ENCODE assay signal across 2 cellular contexts in the genomic region with DNA sequence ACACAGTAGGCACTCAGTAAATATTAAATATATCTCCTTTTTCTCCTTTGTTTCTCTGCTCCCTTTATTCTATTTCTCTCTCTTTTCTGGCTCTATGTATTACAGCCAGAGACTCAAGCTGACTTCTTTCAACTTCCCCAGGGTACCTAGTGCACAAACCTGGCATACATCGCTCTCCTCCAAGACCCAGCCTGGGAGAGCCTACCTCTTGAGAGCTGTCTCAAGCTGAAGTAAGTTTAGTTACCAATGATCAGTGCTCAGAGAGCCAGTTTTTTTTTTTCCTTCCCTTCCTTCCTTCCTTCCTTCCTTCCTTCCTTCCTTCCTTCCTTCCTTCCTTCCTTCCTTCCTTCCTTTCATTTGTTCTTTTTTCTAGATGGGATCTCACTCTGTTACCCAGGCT.
TF ChIP-seq lines count a peak whose summit lies in the region.

No MANE protein-coding gene starts in this region.

TF ChIP-seq in HEK293, 187 proteins besides CTCF, POLR2A, EP300 and RAD21:
- TF ChIP-seq ZNF366 (tag by site-specific recombination; conservative IDR thresholded peaks at IDR 0.05) (peak; percentile 87), IKZF3 (tag by site-specific recombination; IDR thresholded peaks at IDR 0.05) (no peak), ZNF324 (tag by site-specific recombination; IDR thresholded peaks at IDR 0.05) (no peak), ZNF677 (tag by site-specific recombination; IDR thresholded peaks at IDR 0.05) (no peak)
- TF ChIP-seq, protein P1, sequence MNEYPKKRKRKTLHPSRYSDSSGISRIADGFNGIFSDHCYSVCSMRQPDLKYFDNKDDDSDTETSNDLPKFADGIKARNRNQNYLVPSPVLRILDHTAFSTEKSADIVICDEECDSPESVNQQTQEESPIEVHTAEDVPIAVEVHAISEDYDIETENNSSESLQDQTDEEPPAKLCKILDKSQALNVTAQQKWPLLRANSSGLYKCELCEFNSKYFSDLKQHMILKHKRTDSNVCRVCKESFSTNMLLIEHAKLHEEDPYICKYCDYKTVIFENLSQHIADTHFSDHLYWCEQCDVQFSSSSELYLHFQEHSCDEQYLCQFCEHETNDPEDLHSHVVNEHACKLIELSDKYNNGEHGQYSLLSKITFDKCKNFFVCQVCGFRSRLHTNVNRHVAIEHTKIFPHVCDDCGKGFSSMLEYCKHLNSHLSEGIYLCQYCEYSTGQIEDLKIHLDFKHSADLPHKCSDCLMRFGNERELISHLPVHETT (tag by site-specific recombination; IDR thresholded peaks at IDR 0.05) = no peak
TF ChIP-seq in HEK293: peak in this region for 1.

TF ChIP-seq in endothelial cell of umbilical vein, 7 proteins besides CTCF, POLR2A, EP300 and RAD21 (continued from another document):
- no peak for TF ChIP-seq EZH2 (IDR thresholded peaks at IDR 0.05; ENCODE audit: borderline replicate concordance, low read depth, low read length, severe bottlenecking)
- no peak for TF ChIP-seq POLR2AphosphoS5 (IDR thresholded peaks at IDR 0.05; ENCODE audit: insufficient read depth, low read depth, low read length)
- TF ChIP-seq JUN (IDR thresholded peaks at IDR 0.05; ENCODE audit: borderline replicate concordance, insufficient read depth, insufficient read length, low read depth) = no peak
- TF ChIP-seq, protein P2, sequence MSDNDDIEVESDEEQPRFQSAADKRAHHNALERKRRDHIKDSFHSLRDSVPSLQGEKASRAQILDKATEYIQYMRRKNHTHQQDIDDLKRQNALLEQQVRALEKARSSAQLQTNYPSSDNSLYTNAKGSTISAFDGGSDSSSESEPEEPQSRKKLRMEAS (IDR thresholded peaks at IDR 0.05; ENCODE audit: insufficient read depth, insufficient read length) = no peak
- no peak for TF ChIP-seq FOS (IDR thresholded peaks at IDR 0.05; ENCODE audit: borderline replicate concordance, insufficient read depth, low read length)
- TF ChIP-seq GATA2 (IDR thresholded peaks at IDR 0.05; ENCODE audit: insufficient read depth, insufficient read length, low read depth, low read length) = no peak
